10 cellular contexts compared by ENCODE assay signal in genomic region chr15:96347181-96348111, GRCh38. TPM values are rescaled to one million over a fixed set of nuclear protein-coding genes. Genes with fewer than 3 reads are reported as not detected.
DNase-seq lines count a peak whose midpoint lies in the region; ATAC-seq and TF ChIP-seq lines count a peak whose summit lies in the region.
"Had no signal": no experiment of that assay in that cellular context is flagged by ENCODE, and none has a peak within 500 bp of the region (broad histone marks: within the 10 kb centered on the region; RNA-seq: fewer than 3 reads in every experiment).

No MANE protein-coding gene starts in this region.

- H3K27me3 ChIP-seq in duodenal mucosa (ENCODE audit: control insufficient read depth in 1 of 2, insufficient read depth in 2 of 2, low read length in 2 of 2) (peaks cover 31 to 50% of the 10 kb centered on the region in 2 donors), thyroid gland (peaks cover 11% of the 10 kb centered on the region)

- intact Hi-C loops in thyroid gland (cut with DNase I) = no loop called here

- WGBS in thyroid gland, 2 donors = 56 to 78% methylated on average over 39 of the region's 39 CpGs

- DNase-seq in NOMO-1 treated with DMSO at 0.1 percent for 48 hours (lab: John Stamatoyannopoulos, UW; ENCODE audit: unreplicated experiment) (peak; percentile 64), left lobe of liver (ENCODE audit: low spot score) (peak; percentile 48), thyroid gland (no peak), NCI-H69 (lab: John Stamatoyannopoulos, UW) (no peak), COLO668 (lab: John Stamatoyannopoulos, UW; ENCODE audit: unreplicated experiment) (no peak)
- DNase-seq: activated CD4-positive, alpha-beta memory T cell treated with anti-CD3 and anti-CD28 coated beads, Interleukin-2, amount 10 ng/mL, durations not matched to agents 7 days and 5 days; effector memory CD4-positive, alpha-beta T cell had no signal

- ATAC-seq in left lobe of liver (no peak), GM19023 (IDR thresholded peaks at IDR 0.05; ENCODE audit: unreplicated experiment) (no peak)

- TF ChIP-seq CTCF in thyroid gland (IDR thresholded peaks at IDR 0.05) = no peak

- no peaks in the 10 kb centered on the region for H3K9me3 ChIP-seq in duodenal mucosa (ENCODE audit: control insufficient read depth in 1 of 2, low read length in 2 of 2)
- no peaks in the 10 kb centered on the region for H3K9me3 ChIP-seq in thyroid gland
- H3K9me3 ChIP-seq: neutrophil had no signal

- H3K4me3 ChIP-seq in duodenal mucosa (ENCODE audit: low read depth in 1 of 2, low read length in 2 of 2) (no peak overlapping the region), thyroid gland (replicated peaks in 1 of 3) (peak overlapping the region in 1 of 3 donors; percentile 16)

- H3K27ac ChIP-seq in duodenal mucosa (ENCODE audit: low read depth, low read length) = peak overlapping the region; percentile 72
- H3K27ac ChIP-seq in thyroid gland = peak overlapping the region; percentile 75 to 97 (median 95)
- H3K27ac ChIP-seq: neutrophil had no signal

- no peaks in the 10 kb centered on the region for H3K36me3 ChIP-seq in duodenal mucosa (ENCODE audit: control insufficient read depth in 1 of 2, insufficient read depth in 2 of 2, low read length in 2 of 2)
- no peaks in the 10 kb centered on the region for H3K36me3 ChIP-seq in thyroid gland
- H3K36me3 ChIP-seq: neutrophil had no signal

- no peak for TF ChIP-seq POLR2A in thyroid gland (IDR thresholded peaks at IDR 0.05)

- H3K4me1 ChIP-seq in duodenal mucosa (ENCODE audit: control insufficient read depth in 1 of 2, insufficient read depth in 2 of 2, low read length in 2 of 2) (peaks cover 30 to 36% of the 10 kb centered on the region in 2 donors), thyroid gland (peaks cover 13 to 17% of the 10 kb centered on the region in 2 donors)

- H3K9ac ChIP-seq in duodenal mucosa (ENCODE audit: low read depth in 1 of 2, low read length in 2 of 2) = peak overlapping the region; percentile 27 to 31

RNA-seq across cellular contexts. Expression of gene NR2F2, which starts 16.9 kb away (rescaled TPM):
- total RNA-seq in left lobe of liver = 37.0 TPM
- 10 to 100 TPM; 18.3 to 30.2 (median 20.4) TPM for total RNA-seq in thyroid gland
- total RNA-seq: activated CD4-positive, alpha-beta memory T cell treated with anti-CD3 and anti-CD28 coated beads, Interleukin-2, amount 10 ng/mL, durations not matched to agents 7 days and 5 days had no signal

Comparison
In these comparisons a context has a peak if more than half of its experiments do, and no peak if none do; other contexts are left out.
1. DNase-seq: peak in NOMO-1 treated with DMSO at 0.1 percent for 48 hours (single experiment) and left lobe of liver (single experiment); none in thyroid gland (0 of 2), NCI-H69 (single experiment) and COLO668 (single experiment).